9 cellular contexts compared by ENCODE assay signal in the genomic region with DNA sequence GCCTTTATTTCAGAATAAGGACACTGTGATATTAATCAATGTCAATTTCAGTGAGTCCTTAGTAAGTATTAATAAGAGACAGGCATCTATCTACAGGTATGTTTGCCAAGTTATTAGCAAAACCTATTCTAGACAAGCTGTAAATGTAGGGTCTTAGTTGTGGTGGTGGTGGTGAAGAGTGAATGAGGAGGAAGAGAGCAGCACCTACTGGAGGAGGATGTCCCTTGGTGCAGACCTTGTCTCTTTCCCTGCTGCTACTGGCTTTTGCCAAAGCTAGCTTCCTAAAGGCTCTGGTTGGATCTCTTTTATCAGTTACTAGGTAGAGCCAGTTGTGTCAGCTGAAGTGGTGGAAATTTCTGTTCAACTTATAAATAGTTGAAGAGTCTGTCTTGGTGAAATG.
DNase-seq lines count a peak whose midpoint lies in the region; ATAC-seq and TF ChIP-seq lines count a peak whose summit lies in the region.
"Had no signal": no experiment of that assay in that cellular context is flagged by ENCODE, and none has a peak within 500 bp of the region (broad histone marks: within the 10 kb centered on the region; RNA-seq: fewer than 3 reads in every experiment).

No MANE protein-coding gene starts in this region.

- ATAC-seq in GM18502 (IDR thresholded peaks at IDR 0.05; ENCODE audit: poor library complexity, unreplicated experiment) (peak; percentile 70), HG02642 (IDR thresholded peaks at IDR 0.05; ENCODE audit: poor library complexity, unreplicated experiment) (peak; percentile 81)
- peak; percentile 77 to 81 for ATAC-seq in naive thymus-derived CD8-positive, alpha-beta T cell

- no peak overlapping the region for H3K4me3 ChIP-seq in lower leg skin (ENCODE audit: low read depth, poor library complexity, severe bottlenecking)

- TF ChIP-seq POLR2A in lower leg skin (IDR thresholded peaks at IDR 0.05) = no peak

- H3K27me3 Mint-ChIP-seq in naive thymus-derived CD8-positive, alpha-beta T cell = no peaks in the 10 kb centered on the region

- no peaks in the 10 kb centered on the region for H3K36me3 Mint-ChIP-seq in naive thymus-derived CD8-positive, alpha-beta T cell

- TF ChIP-seq CTCF in lower leg skin (IDR thresholded peaks at IDR 0.05) = no peak

- intact Hi-C loops in lower leg skin (cut with DNase I; ENCODE audit: low total_unique reads) = no loop called here

- no peak overlapping the region for H3K4me3 Mint-ChIP-seq in naive thymus-derived CD8-positive, alpha-beta T cell

- no peaks in the 10 kb centered on the region for H3K9me3 Mint-ChIP-seq in naive thymus-derived CD8-positive, alpha-beta T cell

- H3K4me1 Mint-ChIP-seq in naive thymus-derived CD8-positive, alpha-beta T cell = peaks cover 0 to 2% (median 0%) of the 10 kb centered on the region in 4 donors

- DNase-seq in SK-N-DZ (ENCODE audit: low spot score) (peak; percentile 29), midbrain (lab: John Stamatoyannopoulos, UW) (no peak), lower leg skin (ENCODE audit: low spot score in 2 of 2) (no peak)
- DNase-seq in naive thymus-derived CD8-positive, alpha-beta T cell = peak in 7 of 10 donors; percentile 1 to 37 (median 17)
- no peak for DNase-seq in activated naive CD4-positive, alpha-beta T cell treated with Interleukin-2 at 50 U/mL for 16 hours
- DNase-seq: amniotic stem cell, SHP77 treated with DMSO at 0.1 percent for 48 hours had no signal

- H3K27ac Mint-ChIP-seq in naive thymus-derived CD8-positive, alpha-beta T cell = no peak overlapping the region

- POLR2A ChIA-PET in naive thymus-derived CD8-positive, alpha-beta T cell (lab: Charles Lee) = interaction anchor here (0.9 kb wide), 1 partner anchor 305 kb away, joined by 3 read pairs; the partner anchor contains the start of gene ATP2B1

Comparison
In these comparisons a context has a peak if more than half of its experiments do, and no peak if none do; other contexts are left out.
1. DNase-seq: peak in SK-N-DZ (single experiment) and naive thymus-derived CD8-positive, alpha-beta T cell (7 of 10); none in activated naive CD4-positive, alpha-beta T cell treated with Interleukin-2 at 50 U/mL for 16 hours (single experiment), midbrain (single experiment) and lower leg skin (0 of 2).
2. Peak in every context shown above with its lines, with median percentiles within 50 percentile points of each other: ATAC-seq.